ENCODE assay signal across 8 cellular contexts in genomic region chr6:100228437-100229424, GRCh38.
A peak's percentile ranks its signal among the peaks of the same experiment; 100 is the strongest.
DNase-seq lines count a peak whose midpoint lies in the region; ATAC-seq and TF ChIP-seq lines count a peak whose summit lies in the region.

No MANE protein-coding gene starts in this region.

- peak; percentile 30 for TF ChIP-seq CTCF in AG09309 (IDR thresholded peaks at IDR 0.05; ENCODE audit: control insufficient read depth, insufficient read depth, low read depth, low read length, missing control alignments)

- peak overlapping the region; percentile 63 for H3K4me3 Mint-ChIP-seq in activated CD8-positive, alpha-beta T cell treated with anti-CD3 and anti-CD28 coated beads, Interleukin-2, amount 10 ng/mL, durations not matched to agents 7 days and 5 days

- DNase-seq in AG09309 (ENCODE audit: low read depth) (no peak), NCI-H524 treated with DMSO at 0.1 percent for 48 hours (lab: John Stamatoyannopoulos, UW) (peak; percentile 33), epithelial cell of prostate (ENCODE audit: low read depth, low spot score) (no peak), midbrain (lab: John Stamatoyannopoulos, UW) (peak; percentile 22)
- DNase-seq in activated CD8-positive, alpha-beta T cell treated with anti-CD3 and anti-CD28 coated beads, Interleukin-2, amount 10 ng/mL, durations not matched to agents 7 days and 5 days = peak; percentile 56
- DNase-seq in stimulated activated CD8-positive, alpha-beta memory T cell treated with anti-CD3 and anti-CD28 coated beads, Interleukin-7, amount 100 ng/mL, for 4 hours (ENCODE audit: low read depth in 2 of 2) = peak; percentile 12 to 15

- POLR2A ChIA-PET in activated CD8-positive, alpha-beta T cell treated with anti-CD3 and anti-CD28 coated beads, Interleukin-2, amount 10 ng/mL, durations not matched to agents 7 days and 5 days (lab: Charles Lee) = no interaction called here

- H3K4me3 ChIP-seq in AG09309 (ENCODE audit: control insufficient read depth, low read depth, low read length) = peak overlapping the region; percentile 50

- peak; percentile 99 for ATAC-seq in GM18867 (IDR thresholded peaks at IDR 0.05; ENCODE audit: unreplicated experiment)
- peak; percentile 99 for ATAC-seq in HG03095 (IDR thresholded peaks at IDR 0.05; ENCODE audit: unreplicated experiment)
- peak; percentile 87 for ATAC-seq in activated CD8-positive, alpha-beta T cell treated with anti-CD3 and anti-CD28 coated beads, Interleukin-2, amount 10 ng/mL, durations not matched to agents 7 days and 5 days

- peaks cover 20% of the 10 kb centered on the region for H3K27me3 Mint-ChIP-seq in activated CD8-positive, alpha-beta T cell treated with anti-CD3 and anti-CD28 coated beads, Interleukin-2, amount 10 ng/mL, durations not matched to agents 7 days and 5 days (ENCODE audit: low read depth)

- CTCF ChIA-PET in activated CD8-positive, alpha-beta T cell treated with anti-CD3 and anti-CD28 coated beads, Interleukin-2, amount 10 ng/mL, durations not matched to agents 7 days and 5 days (lab: Charles Lee) = interaction anchor here (1.5 to 1.9 kb wide), 3 partner anchors 10 to 361 kb away, joined by 3 to 7 read pairs (median 3); no protein-coding TSS in a partner anchor

- no peak overlapping the region for H3K27ac Mint-ChIP-seq in activated CD8-positive, alpha-beta T cell treated with anti-CD3 and anti-CD28 coated beads, Interleukin-2, amount 10 ng/mL, durations not matched to agents 7 days and 5 days

- peaks cover 5% of the 10 kb centered on the region for H3K4me1 Mint-ChIP-seq in activated CD8-positive, alpha-beta T cell treated with anti-CD3 and anti-CD28 coated beads, Interleukin-2, amount 10 ng/mL, durations not matched to agents 7 days and 5 days (ENCODE audit: low read depth)

- peak overlapping the region; percentile 61 for H3K27ac ChIP-seq in epithelial cell of prostate

- no peaks in the 10 kb centered on the region for H3K36me3 Mint-ChIP-seq in activated CD8-positive, alpha-beta T cell treated with anti-CD3 and anti-CD28 coated beads, Interleukin-2, amount 10 ng/mL, durations not matched to agents 7 days and 5 days (ENCODE audit: low read depth)

- no peaks in the 10 kb centered on the region for H3K9me3 Mint-ChIP-seq in activated CD8-positive, alpha-beta T cell treated with anti-CD3 and anti-CD28 coated beads, Interleukin-2, amount 10 ng/mL, durations not matched to agents 7 days and 5 days (ENCODE audit: insufficient read depth)

Comparison
In these comparisons a context has a peak if more than half of its experiments do, and no peak if none do; other contexts are left out.
1. DNase-seq: peak in NCI-H524 treated with DMSO at 0.1 percent for 48 hours (single experiment), activated CD8-positive, alpha-beta T cell treated with anti-CD3 and anti-CD28 coated beads, Interleukin-2, amount 10 ng/mL, durations not matched to agents 7 days and 5 days (single experiment), midbrain (single experiment) and stimulated activated CD8-positive, alpha-beta memory T cell treated with anti-CD3 and anti-CD28 coated beads, Interleukin-7, amount 100 ng/mL, for 4 hours (2 of 2); none in AG09309 (single experiment) and epithelial cell of prostate (single experiment).
2. Peak in every context shown above with its lines, with median percentiles within 50 percentile points of each other: ATAC-seq.